In the genomic region with DNA sequence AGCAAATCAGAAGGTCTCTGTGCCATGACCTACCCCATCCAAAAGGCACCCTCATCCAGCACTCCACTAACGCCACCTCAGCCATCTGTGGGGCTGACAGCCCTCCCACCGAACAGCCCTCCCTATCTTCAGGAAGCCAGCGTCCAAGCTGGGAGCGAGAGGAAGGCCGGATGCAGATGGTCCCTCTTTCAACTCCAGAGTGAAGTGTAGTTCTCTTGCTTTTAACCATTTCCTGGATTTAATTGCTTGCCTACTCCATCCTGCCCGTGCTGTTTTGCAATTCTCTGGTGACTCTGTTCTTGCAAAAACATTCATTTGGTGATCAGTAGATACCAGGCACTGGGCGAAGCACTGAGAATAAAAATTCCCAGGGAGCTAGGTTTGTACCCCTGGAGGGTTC, we compare ENCODE assay signal across 1 cellular context.
TF ChIP-seq lines count a peak whose summit lies in the region.

No MANE protein-coding gene starts in this region.

TF ChIP-seq in K562, 482 proteins besides CTCF, POLR2A, EP300 and RAD21 (continued from another document):
- TF ChIP-seq KDM4B (IDR thresholded peaks at IDR 0.05; ENCODE audit: borderline replicate concordance in 2 of 2, low read depth in 1 of 2) = no peak
- TF ChIP-seq YY1 (IDR thresholded peaks at IDR 0.05; ENCODE audit: borderline replicate concordance in 1 of 3, control insufficient read depth in 1 of 3, extremely low read depth in 1 of 3, insufficient read depth in 3 of 3, insufficient read length in 1 of 3, insufficient replicate concordance in 2 of 3, low read depth in 1 of 3, low read length in 2 of 3) = no peak
